Comparison of ENCODE assay signal across 1 cellular context in genomic region chr1:39392851-39393573, GRCh38.
TF ChIP-seq lines count a peak whose summit lies in the region.

No MANE protein-coding gene starts in this region.

TF ChIP-seq in GM23338, 12 proteins besides CTCF, POLR2A, EP300 and RAD21:
- TF ChIP-seq ZNF462 (CRISPR knock-in tag; IDR thresholded peaks at IDR 0.05) (no peak), ZNF114 (CRISPR knock-in tag; IDR thresholded peaks at IDR 0.05) (no peak), NANOG (IDR thresholded peaks at IDR 0.05; ENCODE audit: borderline replicate concordance) (no peak), EZH2phosphoT487 (IDR thresholded peaks at IDR 0.05; ENCODE audit: unreplicated experiment) (no peak), ZNF331 (CRISPR knock-in tag; IDR thresholded peaks at IDR 0.05; ENCODE audit: low read depth) (no peak), POLR2AphosphoS5 (IDR thresholded peaks at IDR 0.05; ENCODE audit: low read depth) (no peak), STAT1 (IDR thresholded peaks at IDR 0.05; ENCODE audit: unreplicated experiment) (no peak), EZH2 (IDR thresholded peaks at IDR 0.05; ENCODE audit: low read depth, unreplicated experiment) (no peak), ETS1 (IDR thresholded peaks at IDR 0.05) (no peak), REST (IDR thresholded peaks at IDR 0.05; ENCODE audit: unreplicated experiment) (no peak)
